ENCODE assay signal across 9 cellular contexts in the genomic region with DNA sequence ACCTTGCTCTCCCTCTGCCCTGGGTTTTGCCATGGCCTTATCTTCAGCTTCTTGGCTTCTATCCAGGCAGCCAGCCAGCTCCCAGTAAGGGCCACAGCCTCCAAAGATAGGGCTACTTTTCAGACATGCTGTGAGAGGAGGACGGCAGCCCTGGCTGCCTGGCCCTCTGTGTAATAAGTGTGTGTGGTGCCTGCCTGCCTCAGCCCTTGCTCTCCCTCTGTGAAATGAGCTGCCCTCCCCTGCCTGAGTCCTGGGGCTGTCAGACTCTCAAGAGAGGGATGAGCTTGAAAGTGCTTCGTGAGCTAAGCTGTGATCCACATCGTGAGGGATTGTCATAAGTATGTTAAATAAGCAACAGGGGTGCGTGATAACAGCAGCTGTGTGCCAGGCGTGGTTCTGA. TPM values are rescaled to one million over a fixed set of nuclear protein-coding genes. Genes with fewer than 3 reads are reported as not detected.
DNase-seq lines count a peak whose midpoint lies in the region; ATAC-seq, FAIRE-seq and TF ChIP-seq lines count a peak whose summit lies in the region.
"Had no signal": no experiment of that assay in that cellular context is flagged by ENCODE, and none has a peak within 500 bp of the region (broad histone marks: within the 10 kb centered on the region; RNA-seq: fewer than 3 reads in every experiment).

No MANE protein-coding gene starts in this region.

- H4K20me1 ChIP-seq in HepG2 (ENCODE audit: insufficient read depth, low read length): peaks cover 30% of the 10 kb centered on the region

- TF ChIP-seq POLR2A in HepG2 (IDR thresholded peaks at IDR 0.05; ENCODE audit: insufficient read depth in 1 of 2, low read depth in 2 of 2, low read length in 2 of 2): no peak

- no peak for TF ChIP-seq EP300 in HepG2 (IDR thresholded peaks at IDR 0.05; ENCODE audit: low read depth in 2 of 2, low read length in 2 of 2)
- TF ChIP-seq EP300 in HepG2 (CRISPR knock-in tag; IDR thresholded peaks at IDR 0.05; ENCODE audit: borderline replicate concordance): no peak

- H3K9me3 ChIP-seq in HepG2 (ENCODE audit: low read length): no peaks in the 10 kb centered on the region
- no peaks in the 10 kb centered on the region for H3K9me3 ChIP-seq in thoracic aorta

- H3K36me3 ChIP-seq in HepG2 (replicated peaks in 1 of 2; ENCODE audit: control insufficient read depth in 1 of 2, insufficient read depth in 2 of 2, low read length in 2 of 2) (peaks cover 0 to 18% of the 10 kb centered on the region in 2 experiments; a peak in 3 of 5 replicates), thoracic aorta (peaks cover 2% of the 10 kb centered on the region)

- no TSS peak for BruUV-seq in HepG2 (replicated peaks; lab: Mats Ljungman, UMichigan)

- ATAC-seq in HepG2: peak; percentile 15; the same call in 2 of the 3 replicates
- ATAC-seq in thoracic aorta (ENCODE audit: insufficient number of reproducible peaks, low FRiP score, low read depth): no peak
- no peak for ATAC-seq in HG02642 (IDR thresholded peaks at IDR 0.05; ENCODE audit: poor library complexity, unreplicated experiment)
- ATAC-seq in GM19452 (IDR thresholded peaks at IDR 0.05; ENCODE audit: unreplicated experiment): no peak
- ATAC-seq: HCT116 had no signal

- H3K79me2 ChIP-seq in HepG2 (ENCODE audit: insufficient read depth, low read length): peaks cover 85% of the 10 kb centered on the region

- peak; percentile 76 for DNase-seq in M059J (ENCODE audit: low read depth)
- peak; percentile 69 to 81 for DNase-seq in cardiac fibroblast (ENCODE audit: low read depth in 2 of 2)
- peak; percentile 25 for DNase-seq in HepG2 (ENCODE audit: low spot score)
- DNase-seq in thoracic aorta (ENCODE audit: low spot score): no peak
- no peak for DNase-seq in NCI-H1105 (lab: John Stamatoyannopoulos, UW)
- no peak for DNase-seq in Kasumi-1 (lab: John Stamatoyannopoulos, UW)

- H3K4me1 ChIP-seq in HepG2 (ENCODE audit: insufficient read depth, low read length) (peaks cover 98% of the 10 kb centered on the region), thoracic aorta (ENCODE audit: control insufficient read depth in 1 of 2, low read depth in 2 of 2) (peaks cover 48 to 86% of the 10 kb centered on the region in 2 donors)

- TF ChIP-seq RAD21 in HepG2 (CRISPR knock-in tag; IDR thresholded peaks at IDR 0.05): no peak

- peak overlapping the region; percentile 21; the same call in 1 of the 2 replicates for H3K4me2 ChIP-seq in HepG2 (ENCODE audit: low read depth, low read length)

- H3K27me3 ChIP-seq in HepG2 (ENCODE audit: control insufficient read depth in 1 of 2, insufficient read depth in 2 of 2, low read length in 2 of 2) (no peaks in the 10 kb centered on the region), thoracic aorta (replicated peaks; ENCODE audit: insufficient read depth) (no peaks in the 10 kb centered on the region)

- in situ Hi-C loops in HepG2 (cut with HindIII; ENCODE audit: extremely low pct_ligation_motif_present, low pct_unique_long_range_greater_than_20kb): no loop called here

- H3K27ac ChIP-seq in HepG2 (ENCODE audit: extremely low read length, insufficient read depth, low read length) (peak overlapping the region; percentile 48), thoracic aorta (peak overlapping the region; percentile 70 to 71)

- FAIRE-seq in HepG2 (lab: Jason Lieb, UNC): no peak

- CTCF ChIA-PET in HepG2 (lab: Yijun Ruan, JAX; ENCODE audit: low intra/inter-chr PET ratio, low total read pairs): no interaction called here

- no peak overlapping the region for H2AFZ ChIP-seq in HepG2 (ENCODE audit: low read length)

- WGBS in HepG2 (ENCODE audit: low lambda C conversion rate): 93% methylated on average over 4 of the region's 5 CpGs

- H3K4me3 ChIP-seq in cardiac fibroblast (replicated peaks in 1 of 2; ENCODE audit: low read depth in 2 of 2, low read length in 2 of 2): no peak overlapping the region
- H3K4me3 ChIP-seq in HepG2 (replicated peaks in 1 of 3; ENCODE audit: insufficient read depth in 1 of 3, low read depth in 2 of 3, low read length in 3 of 3): no peak overlapping the region
- no peak overlapping the region for H3K4me3 ChIP-seq in thoracic aorta

- H3K9ac ChIP-seq in HepG2 (ENCODE audit: insufficient read depth, low read depth, low read length): no peak overlapping the region

- POLR2A ChIA-PET in HepG2 (lab: Yijun Ruan, JAX): interaction anchor here (0.8 to 1.6 kb wide), 3 partner anchors 26 to 66 kb away, joined by 3 to 8 read pairs (median 3); no protein-coding TSS in a partner anchor

- intact Hi-C loops in HepG2 (cut with micrococcal nuclease; ENCODE audit: unreplicated experiment): no loop called here

- no peak for TF ChIP-seq CTCF in cardiac fibroblast (IDR thresholded peaks at IDR 0.05; ENCODE audit: low read depth, low read length)
- no peak for TF ChIP-seq CTCF in HepG2 (CRISPR knock-in tag; IDR thresholded peaks at IDR 0.05)
- TF ChIP-seq CTCF in thoracic aorta (IDR thresholded peaks at IDR 0.05): no peak

TF ChIP-seq in HepG2, 621 proteins besides CTCF, POLR2A, EP300 and RAD21 (continues in another document):
- TF ChIP-seq, protein P1, sequence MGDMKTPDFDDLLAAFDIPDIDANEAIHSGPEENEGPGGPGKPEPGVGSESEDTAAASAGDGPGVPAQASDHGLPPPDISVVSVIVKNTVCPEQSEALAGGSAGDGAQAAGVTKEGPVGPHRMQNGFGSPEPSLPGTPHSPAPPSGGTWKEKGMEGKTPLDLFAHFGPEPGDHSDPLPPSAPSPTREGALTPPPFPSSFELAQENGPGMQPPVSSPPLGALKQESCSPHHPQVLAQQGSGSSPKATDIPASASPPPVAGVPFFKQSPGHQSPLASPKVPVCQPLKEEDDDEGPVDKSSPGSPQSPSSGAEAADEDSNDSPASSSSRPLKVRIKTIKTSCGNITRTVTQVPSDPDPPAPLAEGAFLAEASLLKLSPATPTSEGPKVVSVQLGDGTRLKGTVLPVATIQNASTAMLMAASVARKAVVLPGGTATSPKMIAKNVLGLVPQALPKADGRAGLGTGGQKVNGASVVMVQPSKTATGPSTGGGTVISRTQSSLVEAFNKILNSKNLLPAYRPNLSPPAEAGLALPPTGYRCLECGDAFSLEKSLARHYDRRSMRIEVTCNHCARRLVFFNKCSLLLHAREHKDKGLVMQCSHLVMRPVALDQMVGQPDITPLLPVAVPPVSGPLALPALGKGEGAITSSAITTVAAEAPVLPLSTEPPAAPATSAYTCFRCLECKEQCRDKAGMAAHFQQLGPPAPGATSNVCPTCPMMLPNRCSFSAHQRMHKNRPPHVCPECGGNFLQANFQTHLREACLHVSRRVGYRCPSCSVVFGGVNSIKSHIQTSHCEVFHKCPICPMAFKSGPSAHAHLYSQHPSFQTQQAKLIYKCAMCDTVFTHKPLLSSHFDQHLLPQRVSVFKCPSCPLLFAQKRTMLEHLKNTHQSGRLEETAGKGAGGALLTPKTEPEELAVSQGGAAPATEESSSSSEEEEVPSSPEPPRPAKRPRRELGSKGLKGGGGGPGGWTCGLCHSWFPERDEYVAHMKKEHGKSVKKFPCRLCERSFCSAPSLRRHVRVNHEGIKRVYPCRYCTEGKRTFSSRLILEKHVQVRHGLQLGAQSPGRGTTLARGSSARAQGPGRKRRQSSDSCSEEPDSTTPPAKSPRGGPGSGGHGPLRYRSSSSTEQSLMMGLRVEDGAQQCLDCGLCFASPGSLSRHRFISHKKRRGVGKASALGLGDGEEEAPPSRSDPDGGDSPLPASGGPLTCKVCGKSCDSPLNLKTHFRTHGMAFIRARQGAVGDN (CRISPR knock-in tag; IDR thresholded peaks at IDR 0.05): peak; percentile 51
- no peak for TF ChIP-seq SRSF9 (IDR thresholded peaks at IDR 0.05; ENCODE audit: borderline replicate concordance, insufficient read depth, low read depth, low read length, poor library complexity, severe bottlenecking)
- no peak for TF ChIP-seq NONO (IDR thresholded peaks at IDR 0.05)
- TF ChIP-seq NONO (CRISPR knock-in tag; conservative IDR thresholded peaks at IDR 0.05): no peak
- no peak for TF ChIP-seq ZNF451 (CRISPR knock-in tag; IDR thresholded peaks at IDR 0.05)
- TF ChIP-seq PAX8 (CRISPR knock-in tag; IDR thresholded peaks at IDR 0.05; ENCODE audit: borderline replicate concordance): no peak
- no peak for TF ChIP-seq ZNF207 (IDR thresholded peaks at IDR 0.05; ENCODE audit: borderline replicate concordance)

RNA-seq across cellular contexts. Expression of a gene that starts 8.1 kb away (rescaled TPM):
- total RNA-seq in M059J (2014; rRNA removed; shearing (Covaris generic)): 24.3 and 44.2 TPM in 2 replicates
- total RNA-seq in HepG2 (2016; rRNA removed; fragmentation: Illumina TruSeq; extraction: Trizol) (22.1 and 26.2 TPM in 2 replicates), thoracic aorta (100 to 1,000 TPM; 112 to 131 TPM)
- 6.5 and 8.8 TPM in 2 replicates for total RNA-seq in HepG2 (2016; cell fraction: cytosol; rRNA removed; fragmentation: Illumina TruSeq; extraction: Trizol; ENCODE audit: low read depth)
- 19.6 and 25.2 TPM in 2 replicates for total RNA-seq in HepG2 (2016; cell fraction: insoluble cytoplasmic fraction; rRNA removed; fragmentation: Illumina TruSeq; extraction: Trizol)
- 16.4 and 18.4 TPM in 2 replicates for total RNA-seq in HepG2 (2016; cell fraction: membrane; rRNA removed; fragmentation: Illumina TruSeq; extraction: Trizol)
- total RNA-seq in HepG2 (2016; cell fraction: nucleus; rRNA removed; fragmentation: Illumina TruSeq; extraction: Trizol): 25.2 and 29.3 TPM in 2 replicates
- polyA plus RNA-seq in HepG2 (2011; rRNA removed): 23.8 and 35.0 TPM in 2 replicates
- 18.9 and 20.3 TPM in 2 replicates for polyA plus RNA-seq in HepG2 (2011; cell fraction: cytosol; rRNA removed)
- polyA plus RNA-seq in HepG2 (2011; cell fraction: nucleus; rRNA removed): 67.6 and 71.1 TPM in 2 replicates
- 36.0 and 40.8 TPM in 2 replicates for polyA plus RNA-seq in HepG2 (2012)
- 2.7 and 3.1 TPM in 2 replicates for polyA plus RNA-seq in HepG2 (2016; cell fraction: cytosol; fragmentation: Illumina TruSeq; extraction: Trizol; ENCODE audit: low read depth)
- polyA plus RNA-seq in HepG2 (2016; cell fraction: insoluble cytoplasmic fraction; fragmentation: Illumina TruSeq; extraction: Trizol; ENCODE audit: low read depth): 15.4 and 18.3 TPM in 2 replicates
- 7.8 TPM in 2 replicates for polyA plus RNA-seq in HepG2 (2016; cell fraction: membrane; fragmentation: Illumina TruSeq; extraction: Trizol; ENCODE audit: low read depth)
- 29.1 and 30.9 TPM in 2 replicates for polyA plus RNA-seq in HepG2 (2016; cell fraction: nucleus; fragmentation: Illumina TruSeq; extraction: Trizol; ENCODE audit: insufficient read depth, low read depth)
- 12.5 and 73.9 TPM in 2 replicates for polyA minus RNA-seq in HepG2 (2011; rRNA and poly(A)+ RNA removed; ENCODE audit: low replicate concordance)
- polyA minus RNA-seq in HepG2 (2011; cell fraction: cytosol; rRNA and poly(A)+ RNA removed): 20.8 and 29.5 TPM in 2 replicates
- 55.1 and 55.2 TPM in 2 replicates for polyA minus RNA-seq in HepG2 (2011; cell fraction: nucleus; rRNA and poly(A)+ RNA removed)

Comparison
In these comparisons a context has a peak if more than half of its experiments do, and no peak if none do; other contexts are left out.
1. DNase-seq: peak in M059J (single experiment), cardiac fibroblast (2 of 2) and HepG2 (single experiment); none in thoracic aorta (single experiment), NCI-H1105 (single experiment) and Kasumi-1 (0 of 2).